ENCODE assay signal across 8 cellular contexts in genomic region chr2:97645700-97646629, GRCh38. TPM values are rescaled to one million over a fixed set of nuclear protein-coding genes. Genes with fewer than 3 reads are reported as not detected.
DNase-seq lines count a peak whose midpoint lies in the region; ATAC-seq and TF ChIP-seq lines count a peak whose summit lies in the region.

Gene COX5B (plus strand): TSS chr2:97646062. CDS start chr2:97646087, 25 bp downstream.

- H3K27ac ChIP-seq in ACC112 (ENCODE audit: low read depth, low read length), result peak within 1 kb of the TSS; percentile 43
- H3K27ac ChIP-seq in VCaP, result peak within 1 kb of the TSS; percentile 88
- peak within 1 kb of the TSS; percentile 95 to 99 for H3K27ac ChIP-seq in breast epithelium
- H3K27ac ChIP-seq in iPS-20b (ENCODE audit: low read length), result peak within 1 kb of the TSS; percentile 59
- peak within 1 kb of the TSS; percentile 78 to 98 (median 95) for H3K27ac ChIP-seq in skin epidermis

- H3K9me3 ChIP-seq in breast epithelium (no peaks in the 10 kb centered on the region), iPS-20b (ENCODE audit: insufficient read depth, low read depth, low read length) (no peaks in the 10 kb centered on the region)

- H3K27me3 ChIP-seq in ACC112 (ENCODE audit: insufficient read depth, low read length), result no peaks in the 10 kb centered on the region
- H3K27me3 ChIP-seq in breast epithelium, result no peaks in the 10 kb centered on the region
- H3K27me3 ChIP-seq in iPS-20b (ENCODE audit: insufficient read depth, low read length), result no peaks in the 10 kb centered on the region

- peak within 1 kb of the TSS; percentile 95 for H3K9ac ChIP-seq in iPS-20b (ENCODE audit: low read depth, low read length)

- H3K36me3 ChIP-seq in ACC112 (ENCODE audit: insufficient read depth, low read length) (peaks cover 11% of the 10 kb centered on the region), breast epithelium (no peaks in the 10 kb centered on the region), iPS-20b (ENCODE audit: insufficient read depth, low read depth, low read length) (peaks cover 31% of the 10 kb centered on the region)

- TF ChIP-seq CTCF in VCaP (conservative IDR thresholded peaks at IDR 0.05) (no peak), breast epithelium (IDR thresholded peaks at IDR 0.05) (peak in 1 of 3 donors; percentile 9)

- peak within 1 kb of the TSS; percentile 89 for H2AFZ ChIP-seq in ACC112 (ENCODE audit: low read length, unreplicated experiment)

- TF ChIP-seq POLR2A in breast epithelium (IDR thresholded peaks at IDR 0.05), result peak; percentile 79

- peak; percentile 99 for DNase-seq in NCI-H2196 treated with DMSO at 0.1 percent for 48 hours (lab: John Stamatoyannopoulos, UW; ENCODE audit: unreplicated experiment)
- DNase-seq in breast epithelium (ENCODE audit: low spot score in 2 of 2), result peak; percentile 99

- intact Hi-C loops in breast epithelium (cut with DNase I; ENCODE audit: low total_unique reads), result loop anchor here (10.0 kb wide), 1 partner anchor 829 kb away; no protein-coding TSS in a partner anchor

- ATAC-seq in GM18870 (IDR thresholded peaks at IDR 0.05; ENCODE audit: unreplicated experiment) (peak; percentile 84), HG03135 (IDR thresholded peaks at IDR 0.05; ENCODE audit: unreplicated experiment) (peak; percentile 95)

- H3K4me3 ChIP-seq in ACC112 (ENCODE audit: low read depth, low read length) (peak within 1 kb of the TSS; percentile 95), breast epithelium (peak within 1 kb of the TSS; percentile 93 to 99 (median 97)), iPS-20b (ENCODE audit: low read length) (peak within 1 kb of the TSS; percentile 97), skin epidermis (peak within 1 kb of the TSS; percentile 79 to 97 (median 88))

- peaks cover 14% of the 10 kb centered on the region for H3K79me2 ChIP-seq in ACC112 (ENCODE audit: control insufficient read depth, insufficient read depth, low read length, unreplicated experiment)

- peaks cover 5% of the 10 kb centered on the region for H3K4me1 ChIP-seq in ACC112 (ENCODE audit: control insufficient read depth, insufficient read depth, low read length, unreplicated experiment)
- H3K4me1 ChIP-seq in breast epithelium, result peaks cover 0 to 5% of the 10 kb centered on the region in 2 donors
- H3K4me1 ChIP-seq in iPS-20b (ENCODE audit: insufficient read depth, low read length), result peaks cover 8% of the 10 kb centered on the region; the same call in 1 of the 2 replicates

RNA-seq across cellular contexts. Expression of gene COX5B, which starts in this region (rescaled TPM):
- 100 to 1,000 TPM; 352 to 396 (median 362) TPM for total RNA-seq in breast epithelium

Comparison
In these comparisons a context has a peak if more than half of its experiments do, and no peak if none do; other contexts are left out.
1. Peak in every context shown above with its lines: DNase-seq, ATAC-seq, H3K4me3 ChIP-seq and H3K27ac ChIP-seq.
2. H3K27ac ChIP-seq: peak in every context shown above with its lines; median percentile 97 in breast epithelium; 95 in skin epidermis; 88 in VCaP; 59 in iPS-20b; 43 in ACC112.